Comparison of ENCODE assay signal across 9 cellular contexts in genomic region chr19:7515091-7515470, GRCh38. TPM values are rescaled to one million over a fixed set of nuclear protein-coding genes. Genes with fewer than 3 reads are reported as not detected.
DNase-seq lines count a peak whose midpoint lies in the region; ATAC-seq lines count a peak whose summit lies in the region.
"Had no signal": no experiment of that assay in that cellular context is flagged by ENCODE, and none has a peak within 500 bp of the region (broad histone marks: within the 10 kb centered on the region; RNA-seq: fewer than 3 reads in every experiment).

No MANE protein-coding gene starts in this region.

- no peaks in the 10 kb centered on the region for H3K36me3 Mint-ChIP-seq in stimulated activated naive CD8-positive, alpha-beta T cell treated with anti-CD3 and anti-CD28 coated beads, Interleukin-15, Interleukin-2, amounts not matched to agents 100 ng/mL and 50 ng/mL, for 24 hours (ENCODE audit: low read depth)
- H3K36me3 Mint-ChIP-seq in effector memory CD8-positive, alpha-beta T cell (ENCODE audit: insufficient read depth) = no peaks in the 10 kb centered on the region
- peaks cover 0 to 4% (median 0%) of the 10 kb centered on the region in 5 donors for H3K36me3 Mint-ChIP-seq in naive thymus-derived CD4-positive, alpha-beta T cell

- peaks cover 16% of the 10 kb centered on the region for H3K4me1 Mint-ChIP-seq in stimulated activated naive CD8-positive, alpha-beta T cell treated with anti-CD3 and anti-CD28 coated beads, Interleukin-15, Interleukin-2, amounts not matched to agents 100 ng/mL and 50 ng/mL, for 24 hours (ENCODE audit: low read depth)
- peaks cover 12 to 17% of the 10 kb centered on the region in 2 donors for H3K4me1 Mint-ChIP-seq in effector memory CD8-positive, alpha-beta T cell (ENCODE audit: low read depth in 2 of 2)
- peaks cover 7 to 26% (median 17%) of the 10 kb centered on the region in 7 donors for H3K4me1 Mint-ChIP-seq in naive thymus-derived CD4-positive, alpha-beta T cell

- H3K9me3 Mint-ChIP-seq in stimulated activated naive CD8-positive, alpha-beta T cell treated with anti-CD3 and anti-CD28 coated beads, Interleukin-15, Interleukin-2, amounts not matched to agents 100 ng/mL and 50 ng/mL, for 24 hours = no peaks in the 10 kb centered on the region
- H3K9me3 Mint-ChIP-seq in effector memory CD8-positive, alpha-beta T cell = no peaks in the 10 kb centered on the region
- peaks cover 0 to 2% (median 0%) of the 10 kb centered on the region in 11 donors for H3K9me3 Mint-ChIP-seq in naive thymus-derived CD4-positive, alpha-beta T cell

- DNase-seq in stimulated activated naive CD8-positive, alpha-beta T cell treated with anti-CD3 and anti-CD28 coated beads, Interleukin-15, Interleukin-2, amounts not matched to agents 100 U/mL and 50 U/mL, for 24 hours = no peak
- DNase-seq in effector memory CD8-positive, alpha-beta T cell = no peak
- no peak for DNase-seq in naive thymus-derived CD4-positive, alpha-beta T cell
- no peak for DNase-seq in activated CD4-positive, CD25-positive, alpha-beta regulatory T cell (lab: John Stamatoyannopoulos, UW)
- DNase-seq in NCI-H524 (lab: John Stamatoyannopoulos, UW) = no peak
- DNase-seq: cortex of kidney had no signal

- no peak for ATAC-seq in stimulated activated naive CD8-positive, alpha-beta T cell treated with anti-CD3 and anti-CD28 coated beads, Interleukin-15, Interleukin-2, amounts not matched to agents 100 U/mL and 50 U/mL, for 24 hours
- no peak for ATAC-seq in effector memory CD8-positive, alpha-beta T cell (replicated peaks)
- ATAC-seq in naive thymus-derived CD4-positive, alpha-beta T cell = no peak
- ATAC-seq in HG02763 (IDR thresholded peaks at IDR 0.05; ENCODE audit: unreplicated experiment) (no peak), GM18498 (IDR thresholded peaks at IDR 0.05; ENCODE audit: unreplicated experiment) (no peak)

- peak overlapping the region; percentile 99 for H3K27ac Mint-ChIP-seq in stimulated activated naive CD8-positive, alpha-beta T cell treated with anti-CD3 and anti-CD28 coated beads, Interleukin-15, Interleukin-2, amounts not matched to agents 100 ng/mL and 50 ng/mL, for 24 hours
- peak overlapping the region; percentile 9 to 86 for H3K27ac Mint-ChIP-seq in effector memory CD8-positive, alpha-beta T cell
- H3K27ac Mint-ChIP-seq in naive thymus-derived CD4-positive, alpha-beta T cell = peak overlapping the region in 4 of 9 donors; percentile 57 to 89 (median 68)

- no peaks in the 10 kb centered on the region for H3K9me3 ChIP-seq in naive thymus-derived CD4-positive, alpha-beta T cell (ENCODE audit: control insufficient read depth in 2 of 3, low read length in 3 of 3)

- POLR2A ChIA-PET in naive thymus-derived CD4-positive, alpha-beta T cell (lab: Charles Lee) = no interaction called here

- peaks cover 3% of the 10 kb centered on the region for H3K27me3 Mint-ChIP-seq in stimulated activated naive CD8-positive, alpha-beta T cell treated with anti-CD3 and anti-CD28 coated beads, Interleukin-15, Interleukin-2, amounts not matched to agents 100 ng/mL and 50 ng/mL, for 24 hours
- H3K27me3 Mint-ChIP-seq in effector memory CD8-positive, alpha-beta T cell = peaks cover 26 to 41% of the 10 kb centered on the region in 2 donors
- peaks cover 0 to 43% (median 10%) of the 10 kb centered on the region in 5 donors for H3K27me3 Mint-ChIP-seq in naive thymus-derived CD4-positive, alpha-beta T cell

- intact Hi-C loops in naive thymus-derived CD4-positive, alpha-beta T cell (cut with micrococcal nuclease) = no loop called here

- H3K36me3 ChIP-seq in naive thymus-derived CD4-positive, alpha-beta T cell (ENCODE audit: control insufficient read depth in 2 of 3, insufficient read depth in 3 of 3, low read length in 3 of 3) = no peaks in the 10 kb centered on the region

- H3K4me3 ChIP-seq in naive thymus-derived CD4-positive, alpha-beta T cell (ENCODE audit: low read length) = peak overlapping the region; percentile 34

- H3K27me3 ChIP-seq in naive thymus-derived CD4-positive, alpha-beta T cell (ENCODE audit: control insufficient read depth in 2 of 2, insufficient read depth in 2 of 2, low read length in 2 of 2) = no peaks in the 10 kb centered on the region

- H3K4me1 ChIP-seq in naive thymus-derived CD4-positive, alpha-beta T cell (ENCODE audit: control insufficient read depth in 2 of 2, insufficient read depth in 2 of 2, low read length in 2 of 2) = peaks cover 0 to 9% of the 10 kb centered on the region in 2 donors

- no peak overlapping the region for H3K27ac ChIP-seq in naive thymus-derived CD4-positive, alpha-beta T cell (ENCODE audit: low read depth, low read length)

- peak overlapping the region; percentile 90 for H3K4me3 Mint-ChIP-seq in stimulated activated naive CD8-positive, alpha-beta T cell treated with anti-CD3 and anti-CD28 coated beads, Interleukin-15, Interleukin-2, amounts not matched to agents 100 ng/mL and 50 ng/mL, for 24 hours
- H3K4me3 Mint-ChIP-seq in effector memory CD8-positive, alpha-beta T cell = peak overlapping the region; percentile 65 to 82
- H3K4me3 Mint-ChIP-seq in naive thymus-derived CD4-positive, alpha-beta T cell = peak overlapping the region; percentile 73 to 98 (median 85)

- CTCF ChIA-PET in naive thymus-derived CD4-positive, alpha-beta T cell (lab: Charles Lee) = no interaction called here

RNA-seq across cellular contexts. Expression of gene ZNF358, which starts 0.8 kb away (rescaled TPM):
- 10 to 100 TPM in 1 of 5 experiments, 1 to 10 TPM in 4; 5.7 to 10.1 (median 7.2) TPM for total RNA-seq in naive thymus-derived CD4-positive, alpha-beta T cell
- 1 to 10 TPM; 1.4 to 2.6 TPM for polyA plus RNA-seq in naive thymus-derived CD4-positive, alpha-beta T cell

RNA-seq across cellular contexts. Expression of gene MCOLN1, which starts 7.3 kb away (rescaled TPM):
- 10 to 100 TPM; 13.8 to 49.2 (median 18.1) TPM for total RNA-seq in naive thymus-derived CD4-positive, alpha-beta T cell
- polyA plus RNA-seq in naive thymus-derived CD4-positive, alpha-beta T cell = 10 to 100 TPM in 1 of 2 donors, 1 to 10 TPM in 1; 8.8 to 11.7 TPM

RNA-seq across cellular contexts. Expression of gene PNPLA6, which starts 20.4 kb away (rescaled TPM):
- total RNA-seq in naive thymus-derived CD4-positive, alpha-beta T cell = 100 to 1,000 TPM in 4 of 5 experiments, 10 to 100 TPM in 1; 82.0 to 157 (median 133) TPM
- 10 to 100 TPM in 1 of 2 donors, 1 to 10 TPM in 1; 5.3 to 12.7 TPM for polyA plus RNA-seq in naive thymus-derived CD4-positive, alpha-beta T cell

RNA-seq across cellular contexts. Expression of gene PEX11G, which starts 26.2 kb away (rescaled TPM):
- total RNA-seq in naive thymus-derived CD4-positive, alpha-beta T cell = 1 to 10 TPM in 1 of 5 experiments, under 1 TPM in 4; 0.59 to 1.2 (median 0.76) TPM
- 1 to 10 TPM in 1 of 2 donors, under 1 TPM in 1; 0.89 to 1.6 TPM for polyA plus RNA-seq in naive thymus-derived CD4-positive, alpha-beta T cell
